16 cellular contexts compared by ENCODE assay signal in genomic region chr16:80347002-80347401, GRCh38.
A peak's percentile ranks its signal among the peaks of the same experiment; 100 is the strongest.
DNase-seq lines count a peak whose midpoint lies in the region; ATAC-seq, FAIRE-seq and TF ChIP-seq lines count a peak whose summit lies in the region.
"Had no signal": no experiment of that assay in that cellular context is flagged by ENCODE, and none has a peak within 500 bp of the region (broad histone marks: within the 10 kb centered on the region; RNA-seq: fewer than 3 reads in every experiment).

No MANE protein-coding gene starts in this region.

- TF ChIP-seq CTCF in Caco-2 (IDR thresholded peaks at IDR 0.05; ENCODE audit: insufficient read depth in 1 of 2, low read depth in 1 of 2, low read length in 1 of 2, severe bottlenecking in 1 of 2, unreplicated experiment in 1 of 2) (no peak), K562 (IDR thresholded peaks at IDR 0.05 in 2 of 3, conservative IDR thresholded peaks at IDR 0.05 in 1 of 3; ENCODE audit: insufficient read depth in 2 of 3, low read depth in 1 of 3, low read length in 3 of 3) (no peak), neural progenitor cell (IDR thresholded peaks at IDR 0.05) (no peak), nephron progenitor cell (IDR thresholded peaks at IDR 0.05) (no peak)

- H3F3A ChIP-seq in neural progenitor cell (ENCODE audit: low read depth) = peaks cover 9% of the 10 kb centered on the region

- POLR2A ChIA-PET in Caco-2 (lab: Charles Lee) (no interaction called here), K562 (lab: Yijun Ruan, JAX) (interaction anchor here (1.1 kb wide), 1 partner anchor 29 kb away, joined by 3 read pairs; no protein-coding TSS in a partner anchor)
- POLR2A ChIA-PET in naive thymus-derived CD8-positive, alpha-beta T cell (lab: Charles Lee) = no interaction called here

- H3K36me3 ChIP-seq in Caco-2 (ENCODE audit: control insufficient read depth, insufficient read depth, low read length) = no peaks in the 10 kb centered on the region
- no peaks in the 10 kb centered on the region for H3K36me3 ChIP-seq in K562 (ENCODE audit: control insufficient read depth, insufficient read depth, low read length)
- no peaks in the 10 kb centered on the region for H3K36me3 ChIP-seq in neural progenitor cell

- CTCF ChIA-PET in Caco-2 (lab: Charles Lee) (no interaction called here), K562 (lab: Yijun Ruan, JAX; ENCODE audit: low intra/inter-chr PET ratio) (no interaction called here)

- no peak for TF ChIP-seq POLR2A in K562 (conservative IDR thresholded peaks at IDR 0.05)

- DNase-seq in Caco-2 (no peak), K562 (ENCODE audit: extremely low read depth in 1 of 4, low spot score in 3 of 4) (no peak), neural progenitor cell (ENCODE audit: low spot score) (no peak), nephron progenitor cell (no peak)
- no peak for DNase-seq in stimulated activated naive CD4-positive, alpha-beta T cell treated with Interleukin-2 at 50 U/mL for 16 hours (lab: John Stamatoyannopoulos, UW)
- no peak for DNase-seq in naive thymus-derived CD8-positive, alpha-beta T cell
- DNase-seq: CD4-positive, alpha-beta T cell; DMS153; DMS79; GDM1; H7 had no signal

- no TSS peak for BruUV-seq in Caco-2 (replicated peaks; lab: Mats Ljungman, UMichigan)
- no TSS peak for BruUV-seq in K562 (replicated peaks; lab: Mats Ljungman, UMichigan)

- H3K9me3 ChIP-seq in Caco-2 (peaks cover 4% of the 10 kb centered on the region; the same call in 1 of the 2 replicates), K562 (replicated peaks; ENCODE audit: control insufficient read depth, insufficient read depth, low read depth, low read length) (no peaks in the 10 kb centered on the region), neural progenitor cell (ENCODE audit: low read depth) (no peaks in the 10 kb centered on the region)

- intact Hi-C loops in Caco-2 (cut with micrococcal nuclease; ENCODE audit: unreplicated experiment) (no loop called here), K562 (cut with micrococcal nuclease) (no loop called here)

- no peaks in the 10 kb centered on the region; the same call in 1 of the 2 replicates for H4K20me1 ChIP-seq in K562 (replicated peaks; ENCODE audit: control insufficient read depth, insufficient read depth, low read length)
- H4K20me1 ChIP-seq in neural progenitor cell (ENCODE audit: low read depth) = no peaks in the 10 kb centered on the region

- H3K27ac Mint-ChIP-seq in Caco-2 (ENCODE audit: unreplicated experiment) (peak overlapping the region; percentile 91), neural progenitor cell (peak overlapping the region; percentile 93), nephron progenitor cell (no peak overlapping the region)
- no peak overlapping the region for H3K27ac Mint-ChIP-seq in naive thymus-derived CD8-positive, alpha-beta T cell
- H3K27ac Mint-ChIP-seq: B cell; CD4-positive, alpha-beta T cell; GM23338 had no signal

- H3K36me3 Mint-ChIP-seq in Caco-2 (ENCODE audit: insufficient read depth, unreplicated experiment) (peaks cover 11% of the 10 kb centered on the region), neural progenitor cell (no peaks in the 10 kb centered on the region), nephron progenitor cell (ENCODE audit: low read depth) (no peaks in the 10 kb centered on the region)
- peaks cover 0 to 5% (median 0%) of the 10 kb centered on the region in 3 donors for H3K36me3 Mint-ChIP-seq in naive thymus-derived CD8-positive, alpha-beta T cell

- no peak for TF ChIP-seq RAD21 in K562 (CRISPR knock-in tag; conservative IDR thresholded peaks at IDR 0.05 in 1 of 2, IDR thresholded peaks at IDR 0.05 in 1 of 2)

- no peak for FAIRE-seq in K562 (lab: Jason Lieb, UNC)

- no peak overlapping the region for H3K27ac ChIP-seq in K562 (ENCODE audit: extremely low read depth, low read depth, low read length)
- H3K27ac ChIP-seq in neural progenitor cell = no peak overlapping the region
- H3K27ac ChIP-seq: C4-2B, HL-60 had no signal

- H3K4me3 Mint-ChIP-seq in Caco-2 (ENCODE audit: unreplicated experiment) = no peak overlapping the region
- peak overlapping the region; percentile 16 for H3K4me3 Mint-ChIP-seq in neural progenitor cell
- H3K4me3 Mint-ChIP-seq in naive thymus-derived CD8-positive, alpha-beta T cell = no peak overlapping the region
- no peak overlapping the region for H3K4me3 Mint-ChIP-seq in nephron progenitor cell
- H3K4me3 Mint-ChIP-seq: B cell; CD4-positive, alpha-beta T cell; GM23338 had no signal

- H3K27me3 ChIP-seq in Caco-2 (replicated peaks; ENCODE audit: control insufficient read depth, insufficient read depth, low read length) (no peaks in the 10 kb centered on the region), K562 (ENCODE audit: control insufficient read depth in 2 of 2, insufficient read depth in 2 of 2, low read length in 2 of 2) (no peaks in the 10 kb centered on the region), neural progenitor cell (no peaks in the 10 kb centered on the region)

- H2AFZ ChIP-seq in K562 (ENCODE audit: low read depth, low read length) = no peak overlapping the region
- no peak overlapping the region for H2AFZ ChIP-seq in neural progenitor cell (replicated peaks)
- H2AFZ ChIP-seq: GM23338 had no signal

- no peak for TF ChIP-seq EP300 in K562 (IDR thresholded peaks at IDR 0.05; ENCODE audit: low read length)

- H3K9me1 ChIP-seq in K562 (ENCODE audit: control insufficient read depth, insufficient read depth, low read length) = no peaks in the 10 kb centered on the region

- H3K9ac ChIP-seq in K562 (ENCODE audit: insufficient read depth in 1 of 2, low read depth in 2 of 2, low read length in 2 of 2) (no peak overlapping the region), neural progenitor cell (no peak overlapping the region)

- in situ Hi-C loops in K562 (cut with MboI) = no loop called here

- H3K27me3 Mint-ChIP-seq in Caco-2 (ENCODE audit: insufficient read depth, unreplicated experiment) (no peaks in the 10 kb centered on the region), neural progenitor cell (ENCODE audit: insufficient read depth, low read depth) (peaks cover 8% of the 10 kb centered on the region), nephron progenitor cell (ENCODE audit: low read depth, poor library complexity) (peaks cover 12% of the 10 kb centered on the region)
- H3K27me3 Mint-ChIP-seq in naive thymus-derived CD8-positive, alpha-beta T cell = peaks cover 0 to 10% (median 2%) of the 10 kb centered on the region in 5 donors
- H3K27me3 Mint-ChIP-seq: CD4-positive, alpha-beta T cell had no signal

- H3K4me1 Mint-ChIP-seq in Caco-2 (ENCODE audit: low read depth, unreplicated experiment) = peaks cover 19% of the 10 kb centered on the region
- peaks cover 50% of the 10 kb centered on the region for H3K4me1 Mint-ChIP-seq in neural progenitor cell
- H3K4me1 Mint-ChIP-seq in naive thymus-derived CD8-positive, alpha-beta T cell = no peaks in the 10 kb centered on the region
- peaks cover 6% of the 10 kb centered on the region for H3K4me1 Mint-ChIP-seq in nephron progenitor cell

- no peak overlapping the region for H3K4me2 ChIP-seq in K562 (ENCODE audit: insufficient read depth, low read length)
- no peak overlapping the region for H3K4me2 ChIP-seq in neural progenitor cell
- H3K4me2 ChIP-seq: GM23338 had no signal

- H3K4me1 ChIP-seq in Caco-2 (peaks cover 46% of the 10 kb centered on the region), K562 (replicated peaks in 1 of 2; ENCODE audit: control insufficient read depth in 2 of 2, insufficient read depth in 2 of 2, low read length in 2 of 2) (no peaks in the 10 kb centered on the region), neural progenitor cell (peaks cover 23% of the 10 kb centered on the region)

- no peak overlapping the region for H3K4me3 ChIP-seq in Caco-2 (ENCODE audit: low read depth, low read length)
- no peak overlapping the region for H3K4me3 ChIP-seq in K562
- no peak overlapping the region for H3K4me3 ChIP-seq in neural progenitor cell
- H3K4me3 ChIP-seq: GM23338 had no signal

- ATAC-seq in K562 = no peak
- no peak for ATAC-seq in naive thymus-derived CD8-positive, alpha-beta T cell
- ATAC-seq: GM23338, HCT116 had no signal

- 0% methylated on average over 3 of the region's 3 CpGs for WGBS in K562 (ENCODE audit: insufficient coverage, low coverage, missing lambda C conversion rate)

- H3K79me2 ChIP-seq in K562 (ENCODE audit: control insufficient read depth, insufficient read depth, low read length) = no peaks in the 10 kb centered on the region
- H3K79me2 ChIP-seq in neural progenitor cell (ENCODE audit: low read depth) = no peaks in the 10 kb centered on the region

- H3K9me3 Mint-ChIP-seq in Caco-2 (ENCODE audit: unreplicated experiment) (peaks cover 26% of the 10 kb centered on the region), neural progenitor cell (peaks cover 6% of the 10 kb centered on the region), nephron progenitor cell (peaks cover 2% of the 10 kb centered on the region)
- H3K9me3 Mint-ChIP-seq in naive thymus-derived CD8-positive, alpha-beta T cell = peaks cover 0 to 5% (median 3%) of the 10 kb centered on the region in 9 donors
- H3K9me3 Mint-ChIP-seq: CD4-positive, alpha-beta T cell; GM23338 had no signal

TF ChIP-seq in K562, 482 proteins besides CTCF, POLR2A, EP300 and RAD21:
- TF ChIP-seq RBM25 (IDR thresholded peaks at IDR 0.05; ENCODE audit: low read depth, low read length, severe bottlenecking) (peak; percentile 72), PTRF (tag; IDR thresholded peaks at IDR 0.05) (no peak)
TF ChIP-seq in K562: peak in this region for 1.

Comparison
In these comparisons a context has a peak if more than half of its experiments do, and no peak if none do; other contexts are left out.
1. H3K27ac Mint-ChIP-seq: peak in Caco-2 (single experiment) and neural progenitor cell (single experiment); none in naive thymus-derived CD8-positive, alpha-beta T cell (0 of 10) and nephron progenitor cell (single experiment).